18 cellular contexts compared by ENCODE assay signal in genomic region chr3:188861847-188862740, GRCh38.
DNase-seq lines count a peak whose midpoint lies in the region; ATAC-seq, FAIRE-seq and TF ChIP-seq lines count a peak whose summit lies in the region.
"Had no signal": no experiment of that assay in that cellular context is flagged by ENCODE, and none has a peak within 500 bp of the region (broad histone marks: within the 10 kb centered on the region; RNA-seq: fewer than 3 reads in every experiment).

No MANE protein-coding gene starts in this region.

- no peak overlapping the region for H3K9ac ChIP-seq in astrocyte (ENCODE audit: low read length)
- no peak overlapping the region for H3K9ac ChIP-seq in MM.1S (ENCODE audit: low read length)

- TF ChIP-seq CTCF in HFFc6 (IDR thresholded peaks at IDR 0.05) (no peak), astrocyte (IDR thresholded peaks at IDR 0.05; ENCODE audit: insufficient read depth, low read depth, low read length) (no peak), fibroblast of pulmonary artery (IDR thresholded peaks at IDR 0.05; ENCODE audit: low read length, missing control alignments) (no peak), MM.1S (IDR thresholded peaks at IDR 0.05; ENCODE audit: low read length) (no peak)

- DNase-seq in HFFc6, result no peak
- peak; percentile 72 for DNase-seq in astrocyte (ENCODE audit: low read depth)
- DNase-seq in fibroblast of pulmonary artery (ENCODE audit: low read depth), result peak; percentile 51
- peak; percentile 74 for DNase-seq in renal cortical epithelial cell (ENCODE audit: low read depth)
- DNase-seq in MM.1S, result no peak
- no peak for DNase-seq in activated CD4-positive, alpha-beta T cell treated with anti-CD3 and anti-CD28 coated beads for 4 hours
- DNase-seq: activated CD4-positive, CD25-positive, alpha-beta regulatory T cell; Calu3; H9; naive B cell; NCI-H526 treated with DMSO at 0.1 percent for 48 hours had no signal

- H3K27ac Mint-ChIP-seq in HFFc6 (peak overlapping the region; percentile 18; the same call in 1 of the 2 replicates), astrocyte (ENCODE audit: unreplicated experiment) (peak overlapping the region; percentile 87)
- H3K27ac Mint-ChIP-seq: naive B cell had no signal

- H3K36me3 ChIP-seq in astrocyte (ENCODE audit: insufficient read depth, low read length) (peaks cover 10% of the 10 kb centered on the region), MM.1S (replicated peaks; ENCODE audit: insufficient read depth, low read length) (no peaks in the 10 kb centered on the region)
- H3K36me3 ChIP-seq: prostate gland had no signal

- H3K9me2 ChIP-seq in MM.1S (replicated peaks; ENCODE audit: insufficient read depth, low read length), result no peaks in the 10 kb centered on the region

- H3K36me3 Mint-ChIP-seq in HFFc6 (ENCODE audit: low read depth) (peaks cover 11% of the 10 kb centered on the region; the same call in 1 of the 2 replicates), astrocyte (ENCODE audit: low read depth, unreplicated experiment) (no peaks in the 10 kb centered on the region)

- no peaks in the 10 kb centered on the region for H3K9me3 ChIP-seq in astrocyte (ENCODE audit: insufficient read depth, low read depth, low read length)
- H3K9me3 ChIP-seq in MM.1S (replicated peaks; ENCODE audit: insufficient read depth, low read length), result no peaks in the 10 kb centered on the region
- H3K9me3 ChIP-seq: prostate gland had no signal

- H4K20me1 ChIP-seq in astrocyte (ENCODE audit: insufficient read depth, low read length), result peaks cover 16% of the 10 kb centered on the region
- no peaks in the 10 kb centered on the region for H4K20me1 ChIP-seq in MM.1S (ENCODE audit: insufficient read depth, low read length)

- FAIRE-seq in astrocyte (lab: Jason Lieb, UNC), result peak; percentile 9
- FAIRE-seq: GM12891, urothelium cell line had no signal

- H3K9me3 Mint-ChIP-seq in HFFc6, result no peaks in the 10 kb centered on the region
- H3K9me3 Mint-ChIP-seq in astrocyte (ENCODE audit: unreplicated experiment), result no peaks in the 10 kb centered on the region
- H3K9me3 Mint-ChIP-seq: H9, naive B cell had no signal

- H3K4me1 Mint-ChIP-seq in HFFc6 (ENCODE audit: low read depth), result peaks cover 44% of the 10 kb centered on the region
- H3K4me1 Mint-ChIP-seq in astrocyte (ENCODE audit: low read depth, unreplicated experiment), result peaks cover 21% of the 10 kb centered on the region
- H3K4me1 Mint-ChIP-seq: H9, naive B cell had no signal

- H3K27me3 ChIP-seq in astrocyte (ENCODE audit: insufficient read depth, low read length) (no peaks in the 10 kb centered on the region), MM.1S (replicated peaks; ENCODE audit: insufficient read depth, low read length) (no peaks in the 10 kb centered on the region)
- H3K27me3 ChIP-seq: hepatocyte had no signal

- H3K27ac ChIP-seq in astrocyte (ENCODE audit: low read depth, low read length), result no peak overlapping the region
- H3K27ac ChIP-seq in MM.1S (ENCODE audit: low read length), result no peak overlapping the region
- H3K27ac ChIP-seq: hepatocyte, prostate gland had no signal

- no peaks in the 10 kb centered on the region for H3F3A ChIP-seq in MM.1S (ENCODE audit: insufficient read depth, low read length)

- peaks cover 8% of the 10 kb centered on the region for H3K79me2 ChIP-seq in astrocyte (ENCODE audit: insufficient read depth, low read length)
- no peaks in the 10 kb centered on the region for H3K79me2 ChIP-seq in MM.1S (ENCODE audit: low read length)
- H3K79me2 ChIP-seq: hepatocyte had no signal

- no peak overlapping the region for H3K4me3 ChIP-seq in astrocyte (ENCODE audit: insufficient read depth, low read depth, low read length)
- no peak overlapping the region for H3K4me3 ChIP-seq in fibroblast of pulmonary artery (replicated peaks; ENCODE audit: low read depth, low read length)
- H3K4me3 ChIP-seq in MM.1S (ENCODE audit: low read length), result no peak overlapping the region
- H3K4me3 ChIP-seq: hepatocyte, prostate gland had no signal

- no peaks in the 10 kb centered on the region for H3K27me3 Mint-ChIP-seq in HFFc6 (ENCODE audit: insufficient read depth)
- H3K27me3 Mint-ChIP-seq in astrocyte (ENCODE audit: low read depth, unreplicated experiment), result no peaks in the 10 kb centered on the region
- H3K27me3 Mint-ChIP-seq: naive B cell had no signal

- H2AFZ ChIP-seq in astrocyte (ENCODE audit: low read depth, low read length) (no peak overlapping the region), MM.1S (ENCODE audit: low read length) (no peak overlapping the region)
- H2AFZ ChIP-seq: hepatocyte had no signal

- no peak overlapping the region for H3K4me3 Mint-ChIP-seq in HFFc6
- H3K4me3 Mint-ChIP-seq in astrocyte (ENCODE audit: unreplicated experiment), result no peak overlapping the region
- H3K4me3 Mint-ChIP-seq: H9, naive B cell had no signal

- peaks cover 5% of the 10 kb centered on the region for H3K4me1 ChIP-seq in astrocyte (ENCODE audit: insufficient read depth, low read length)
- no peaks in the 10 kb centered on the region for H3K4me1 ChIP-seq in MM.1S (ENCODE audit: low read length)
- H3K4me1 ChIP-seq: prostate gland had no signal

- H3K4me2 ChIP-seq in astrocyte (ENCODE audit: low read length) (peak overlapping the region; percentile 4), MM.1S (ENCODE audit: low read depth, low read length) (no peak overlapping the region)
- H3K4me2 ChIP-seq: hepatocyte had no signal

- ATAC-seq in HG03378 (IDR thresholded peaks at IDR 0.05; ENCODE audit: unreplicated experiment), result no peak
- no peak for ATAC-seq in GM19397 (IDR thresholded peaks at IDR 0.05; ENCODE audit: unreplicated experiment)
- ATAC-seq: Panc1 had no signal

Comparison
In these comparisons a context has a peak if more than half of its experiments do, and no peak if none do; other contexts are left out.
1. DNase-seq: peak in astrocyte (single experiment), fibroblast of pulmonary artery (single experiment) and renal cortical epithelial cell (single experiment); none in HFFc6 (single experiment), MM.1S (single experiment) and activated CD4-positive, alpha-beta T cell treated with anti-CD3 and anti-CD28 coated beads for 4 hours (0 of 2).